Comparison of ENCODE assay signal across 8 cellular contexts in genomic region chr22:15854421-15854820, GRCh38.
DNase-seq lines count a peak whose midpoint lies in the region; ATAC-seq, FAIRE-seq and TF ChIP-seq lines count a peak whose summit lies in the region.
"Not testable (repeated sequence)": the region's sequence is repeated elsewhere in the genome, so short reads cannot be mapped to it uniquely, and the experiment has no call there.

No MANE protein-coding gene starts in this region.

- H2BK20ac ChIP-seq in H9 (ENCODE audit: low read depth, low read length, poor library complexity, severe bottlenecking), result not testable (repeated sequence)

- not testable (repeated sequence) for H2BK15ac ChIP-seq in H9 (ENCODE audit: low read depth, low read length)

- not testable (repeated sequence) for H3K14ac ChIP-seq in H9 (ENCODE audit: insufficient read depth, low read length)

- H3K56ac ChIP-seq in H9 (ENCODE audit: insufficient read length, low read depth, low read length), result not testable (repeated sequence)

- H3T11ph ChIP-seq in H9 (ENCODE audit: low read length), result not testable (repeated sequence)

- not testable (repeated sequence) for H3K4me3 Mint-ChIP-seq in H9; glutamatergic neuron (ENCODE audit: unreplicated experiment)

- not testable (repeated sequence) for H3K79me1 ChIP-seq in H9 (ENCODE audit: insufficient read depth, low read depth, low read length, poor library complexity, severe bottlenecking)

- H4K20me1 ChIP-seq in H9 (ENCODE audit: control insufficient read depth, insufficient read depth, insufficient read length); K562 (replicated peaks; ENCODE audit: control insufficient read depth, insufficient read depth, low read length); hepatocyte (ENCODE audit: insufficient read depth, poor library complexity, severe bottlenecking): not testable (repeated sequence)

- H3K9me2 ChIP-seq in hepatocyte (replicated peaks; ENCODE audit: insufficient read depth), result not testable (repeated sequence)

- H3K4me1 Mint-ChIP-seq in H9; glutamatergic neuron (ENCODE audit: low read depth, unreplicated experiment): not testable (repeated sequence)

- H2AFZ ChIP-seq in H9 (ENCODE audit: low read length); K562 (ENCODE audit: low read depth, low read length); hepatocyte: not testable (repeated sequence)

- DNase-seq in H9, result peak; percentile 8
- peak; percentile 14 for DNase-seq in activated CD8-positive, alpha-beta memory T cell treated with anti-CD3 and anti-CD28 coated beads, Interleukin-2, amount 50 U/mL, for 4 hours
- DNase-seq in K562 (ENCODE audit: extremely low read depth in 1 of 4, low spot score in 3 of 4), result not testable (repeated sequence)
- DNase-seq in glutamatergic neuron, result peak; percentile 5
- peak; percentile 1 for DNase-seq in hepatocyte (ENCODE audit: low spot score)
- peak; percentile 51 for DNase-seq in lower lobe of right lung
- DNase-seq in prostate gland (ENCODE audit: low spot score), result peak; percentile 3
- DNase-seq in upper lobe of left lung, result peak; percentile 19 to 68

- POLR2A ChIA-PET in K562 (lab: Yijun Ruan, JAX), result not testable (repeated sequence)

- not testable (repeated sequence) for H2BK12ac ChIP-seq in H9 (ENCODE audit: insufficient read length, low read depth, low read length)

- CTCF ChIA-PET in K562 (lab: Yijun Ruan, JAX; ENCODE audit: low intra/inter-chr PET ratio), result not testable (repeated sequence)

- in situ Hi-C loops in K562 (cut with MboI), result not testable (repeated sequence)

- H4K8ac ChIP-seq in H9 (replicated peaks; ENCODE audit: insufficient read length, low read depth, low read length), result not testable (repeated sequence)

- not testable (repeated sequence) for H3K36me3 ChIP-seq in K562 (ENCODE audit: control insufficient read depth, insufficient read depth, low read length); hepatocyte (replicated peaks; ENCODE audit: insufficient read depth, low read depth); lower lobe of right lung; prostate gland; upper lobe of left lung

- H3K4me2 ChIP-seq in H9 (ENCODE audit: insufficient read depth, insufficient read length, low read length); K562 (ENCODE audit: insufficient read depth, low read length); hepatocyte: not testable (repeated sequence)

- not testable (repeated sequence) for H3K9me1 ChIP-seq in K562 (ENCODE audit: control insufficient read depth, insufficient read depth, low read length)

- not testable (repeated sequence) for TF ChIP-seq POLR2A in K562 (conservative IDR thresholded peaks at IDR 0.05); prostate gland (IDR thresholded peaks at IDR 0.05); upper lobe of left lung (IDR thresholded peaks at IDR 0.05)

- TF ChIP-seq EP300 in K562 (IDR thresholded peaks at IDR 0.05; ENCODE audit: low read length); upper lobe of left lung (IDR thresholded peaks at IDR 0.05): not testable (repeated sequence)

- not testable (repeated sequence) for H3K79me2 ChIP-seq in H9 (ENCODE audit: insufficient read depth, low read length); K562 (ENCODE audit: control insufficient read depth, insufficient read depth, low read length); hepatocyte

- peak; percentile 30 for ATAC-seq in K562
- peak; percentile 31 to 55 for ATAC-seq in lower lobe of right lung
- ATAC-seq in upper lobe of left lung (ENCODE audit: low FRiP score in 2 of 2), result peak; percentile 60 to 79

- TF ChIP-seq CTCF in H9 (conservative IDR thresholded peaks at IDR 0.05); K562 (IDR thresholded peaks at IDR 0.05 in 2 of 3, conservative IDR thresholded peaks at IDR 0.05 in 1 of 3; ENCODE audit: insufficient read depth in 2 of 3, low read depth in 1 of 3, low read length in 3 of 3); glutamatergic neuron (IDR thresholded peaks at IDR 0.05; ENCODE audit: partially characterized antibody, unreplicated experiment); hepatocyte (IDR thresholded peaks at IDR 0.05; ENCODE audit: poor library complexity); lower lobe of right lung (IDR thresholded peaks at IDR 0.05); prostate gland (IDR thresholded peaks at IDR 0.05); upper lobe of left lung (IDR thresholded peaks at IDR 0.05): not testable (repeated sequence)

- not testable (repeated sequence) for H3K27me3 Mint-ChIP-seq in H9 (ENCODE audit: low read depth); glutamatergic neuron (ENCODE audit: unreplicated experiment)

- H2AK5ac ChIP-seq in H9 (ENCODE audit: insufficient read length, low read length), result not testable (repeated sequence)

- not testable (repeated sequence) for H3K9me3 Mint-ChIP-seq in H9; glutamatergic neuron (ENCODE audit: unreplicated experiment)

- H3K4ac ChIP-seq in H9 (ENCODE audit: low read depth, low read length), result not testable (repeated sequence)

- H4K91ac ChIP-seq in H9 (ENCODE audit: insufficient read length, low read depth, low read length), result not testable (repeated sequence)

- H3K18ac ChIP-seq in H9 (ENCODE audit: insufficient read length, low read depth, low read length), result not testable (repeated sequence)

- not testable (repeated sequence) for TF ChIP-seq RAD21 in K562 (CRISPR knock-in tag; conservative IDR thresholded peaks at IDR 0.05 in 1 of 2, IDR thresholded peaks at IDR 0.05 in 1 of 2)

- not testable (repeated sequence) for H2BK5ac ChIP-seq in H9 (ENCODE audit: insufficient read length, low read length)

- H3K36me3 Mint-ChIP-seq in H9 (ENCODE audit: insufficient read depth in 1 of 3, low read depth in 3 of 3); glutamatergic neuron (ENCODE audit: unreplicated experiment): not testable (repeated sequence)

- H3K4me1 ChIP-seq in H9 (ENCODE audit: insufficient read depth, low read length); K562 (replicated peaks in 1 of 2; ENCODE audit: control insufficient read depth in 2 of 2, insufficient read depth in 2 of 2, low read length in 2 of 2); hepatocyte (ENCODE audit: insufficient read depth); lower lobe of right lung; prostate gland (replicated peaks); upper lobe of left lung: not testable (repeated sequence)

- not testable (repeated sequence) for H2BK120ac ChIP-seq in H9 (ENCODE audit: low read depth, low read length, poor library complexity, severe bottlenecking)

- intact Hi-C loops in K562 (cut with micrococcal nuclease); lower lobe of right lung (cut with DNase I); prostate gland (cut with DNase I): not testable (repeated sequence)

- not testable (repeated sequence) for H3K9me3 ChIP-seq in H9 (ENCODE audit: control insufficient read depth, low read depth, low read length); K562 (replicated peaks; ENCODE audit: control insufficient read depth, insufficient read depth, low read depth, low read length); hepatocyte (ENCODE audit: low read depth); lower lobe of right lung; prostate gland; upper lobe of left lung

- H3K27ac ChIP-seq in H9 (ENCODE audit: insufficient read length, low read depth, low read length); K562 (ENCODE audit: extremely low read depth, low read depth, low read length); hepatocyte; lower lobe of right lung; prostate gland; upper lobe of left lung: not testable (repeated sequence)

- no CpG with 5 or more reads among the region's 17 CpGs for WGBS in H9 (ENCODE audit: extremely low coverage, insufficient read length, low lambda C conversion rate)
- 14% methylated on average over 14 of the region's 17 CpGs for WGBS in K562 (ENCODE audit: insufficient coverage, low coverage, missing lambda C conversion rate)
- 87% methylated on average over 14 of the region's 17 CpGs for WGBS in hepatocyte (ENCODE audit: low lambda C conversion rate, missing lambda C conversion rate)
- WGBS in prostate gland, result 92% methylated on average over 10 of the region's 17 CpGs
- 79 to 96% methylated on average over 8 to 10 of the region's 17 CpGs for WGBS in upper lobe of left lung, 2 donors

- not testable (repeated sequence) for H3K4me3 ChIP-seq in K562, hepatocyte, lower lobe of right lung, prostate gland, upper lobe of left lung

- H3K9ac ChIP-seq in H9 (ENCODE audit: extremely low read depth, insufficient read length, low read length); K562 (ENCODE audit: insufficient read depth in 1 of 2, low read depth in 2 of 2, low read length in 2 of 2): not testable (repeated sequence)

- H3K23me2 ChIP-seq in H9 (ENCODE audit: insufficient read length, low read depth, low read length, poor library complexity, severe bottlenecking), result not testable (repeated sequence)

- not testable (repeated sequence) for H3K27me3 ChIP-seq in H9 (ENCODE audit: insufficient read depth, low read length); K562 (ENCODE audit: control insufficient read depth in 2 of 2, insufficient read depth in 2 of 2, low read length in 2 of 2); hepatocyte; lower lobe of right lung (ENCODE audit: low read depth); prostate gland (replicated peaks; ENCODE audit: insufficient read depth); upper lobe of left lung

- H3K27ac Mint-ChIP-seq in H9; glutamatergic neuron (ENCODE audit: unreplicated experiment): not testable (repeated sequence)

- FAIRE-seq in K562 (lab: Jason Lieb, UNC), result not testable (repeated sequence)

- not testable (repeated sequence) for H4K5ac ChIP-seq in H9 (ENCODE audit: insufficient read length, low read depth, low read length)

- not testable (repeated sequence) for H3K23ac ChIP-seq in H9 (ENCODE audit: insufficient read length, low read depth, low read length)

- not testable (repeated sequence) for BruUV-seq in K562 (replicated peaks; lab: Mats Ljungman, UMichigan)
